ENCODE assay signal across 13 cellular contexts in the genomic region with DNA sequence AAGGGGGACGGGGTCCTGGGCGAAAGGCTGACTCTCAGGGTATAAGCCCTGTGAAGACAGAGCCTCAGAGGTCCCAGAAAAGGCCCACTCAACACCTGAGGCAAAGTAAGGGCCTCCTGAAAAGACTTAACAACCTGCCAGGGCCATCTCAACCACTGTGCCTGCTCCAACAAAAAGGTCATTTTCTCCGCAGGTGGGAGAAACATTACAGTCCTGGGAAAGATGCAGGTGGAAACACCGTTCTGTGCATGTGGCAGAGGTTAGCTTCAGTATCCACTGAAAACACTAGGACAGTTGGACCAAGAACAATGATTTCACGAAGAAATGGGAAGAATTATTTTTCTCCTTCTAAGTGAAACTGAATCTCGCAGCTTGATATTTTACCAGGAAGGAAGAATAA. TPM values are rescaled to one million over a fixed set of nuclear protein-coding genes. Genes with fewer than 3 reads are reported as not detected.
A peak's percentile ranks its signal among the peaks of the same experiment; 100 is the strongest.
DNase-seq lines count a peak whose midpoint lies in the region; ATAC-seq and TF ChIP-seq lines count a peak whose summit lies in the region.
"Had no signal": no experiment of that assay in that cellular context is flagged by ENCODE, and none has a peak within 500 bp of the region (broad histone marks: within the 10 kb centered on the region; RNA-seq: fewer than 3 reads in every experiment).

No MANE protein-coding gene starts in this region.

- no peak for DNase-seq in CD8-positive, alpha-beta T cell
- no peak for DNase-seq in activated naive CD8-positive, alpha-beta T cell treated with anti-CD3 and anti-CD28 coated beads, Interleukin-2, amount 10 ng/mL, durations not matched to agents 7 days and 5 days
- DNase-seq in naive thymus-derived CD8-positive, alpha-beta T cell, result no peak
- DNase-seq in prostate gland (ENCODE audit: low spot score) (no peak), DMS79 treated with DMSO at 0.1 percent for 48 hours (lab: John Stamatoyannopoulos, UW) (no peak), putamen (ENCODE audit: low spot score) (no peak)
- DNase-seq: erythroblast, NCI-H1436, OCI-M1, retina had no signal

- peak overlapping the region; percentile 73 for H3K4me3 Mint-ChIP-seq in CD8-positive, alpha-beta T cell
- peak overlapping the region; percentile 59 for H3K4me3 Mint-ChIP-seq in activated naive CD8-positive, alpha-beta T cell treated with anti-CD3 and anti-CD28 coated beads, Interleukin-2, amount 10 ng/mL, durations not matched to agents 7 days and 5 days
- peak overlapping the region; percentile 69 to 88 (median 81) for H3K4me3 Mint-ChIP-seq in naive thymus-derived CD8-positive, alpha-beta T cell

- no peak overlapping the region for H3K9ac ChIP-seq in Loucy (ENCODE audit: low read depth, low read length, poor library complexity, severe bottlenecking)

- peaks cover 100% of the 10 kb centered on the region for H3K79me2 ChIP-seq in Loucy (ENCODE audit: insufficient read depth, low read length)

- CTCF ChIA-PET in CD8-positive, alpha-beta T cell (lab: Charles Lee), result interaction anchor here (0.8 to 16.1 kb wide), 6 partner anchors 11 to 53 kb away, joined by 3 to 120 read pairs (median 6); no protein-coding TSS in a partner anchor

- TF ChIP-seq CTCF in CD8-positive, alpha-beta T cell (IDR thresholded peaks at IDR 0.05), result no peak
- no peak for TF ChIP-seq CTCF in Loucy (conservative IDR thresholded peaks at IDR 0.05; ENCODE audit: low read length)
- no peak for TF ChIP-seq CTCF in prostate gland (IDR thresholded peaks at IDR 0.05)

- H4K20me1 ChIP-seq in Loucy (ENCODE audit: insufficient read depth, low read length, poor library complexity, severe bottlenecking), result peaks cover 92% of the 10 kb centered on the region

- H3K4me3 ChIP-seq in CD8-positive, alpha-beta T cell (ENCODE audit: low read depth, low read length), result peak overlapping the region; percentile 42
- no peak overlapping the region for H3K4me3 ChIP-seq in Loucy (ENCODE audit: low read length, poor library complexity, severe bottlenecking)
- no peak overlapping the region for H3K4me3 ChIP-seq in prostate gland
- H3K4me3 ChIP-seq: cardiac muscle cell had no signal

- ATAC-seq in CD8-positive, alpha-beta T cell, result no peak
- ATAC-seq in activated naive CD8-positive, alpha-beta T cell treated with anti-CD3 and anti-CD28 coated beads, Interleukin-2, amount 10 ng/mL, durations not matched to agents 7 days and 5 days (ENCODE audit: low read depth), result no peak
- no peak for ATAC-seq in naive thymus-derived CD8-positive, alpha-beta T cell
- no peak for ATAC-seq in GM18873 (IDR thresholded peaks at IDR 0.05; ENCODE audit: low FRiP score, unreplicated experiment)

- no peaks in the 10 kb centered on the region for H3F3A ChIP-seq in Loucy (ENCODE audit: low read depth)

- peak overlapping the region; percentile 67 for H3K27ac ChIP-seq in CD8-positive, alpha-beta T cell (ENCODE audit: low read depth, low read length)
- no peak overlapping the region for H3K27ac ChIP-seq in prostate gland
- H3K27ac ChIP-seq: cardiac muscle cell had no signal

- peak overlapping the region; percentile 24 for H3K4me2 ChIP-seq in Loucy (ENCODE audit: low read depth, low read length, poor library complexity, severe bottlenecking)

- intact Hi-C loops in CD8-positive, alpha-beta T cell (cut with DNase I, micrococcal nuclease), result loop anchor here in 1 of 2 experiments (1.0 to 2.0 kb wide), 3 partner anchors 11 to 16 kb away; no protein-coding TSS in a partner anchor
- intact Hi-C loops in prostate gland (cut with DNase I), result no loop called here

- peaks cover 15% of the 10 kb centered on the region for H3K36me3 Mint-ChIP-seq in CD8-positive, alpha-beta T cell
- no peaks in the 10 kb centered on the region for H3K36me3 Mint-ChIP-seq in activated naive CD8-positive, alpha-beta T cell treated with anti-CD3 and anti-CD28 coated beads, Interleukin-2, amount 10 ng/mL, durations not matched to agents 7 days and 5 days
- H3K36me3 Mint-ChIP-seq in naive thymus-derived CD8-positive, alpha-beta T cell, result peaks cover 0 to 9% (median 0%) of the 10 kb centered on the region in 3 donors

- peaks cover 98% of the 10 kb centered on the region for H3K4me1 ChIP-seq in CD8-positive, alpha-beta T cell (ENCODE audit: insufficient read depth, low read length)
- peaks cover 76% of the 10 kb centered on the region for H3K4me1 ChIP-seq in Loucy (ENCODE audit: insufficient read depth, low read length, poor library complexity, severe bottlenecking)
- peaks cover 17% of the 10 kb centered on the region for H3K4me1 ChIP-seq in prostate gland (replicated peaks)

- WGBS in prostate gland, result 80% methylated on average over 6 of the region's 6 CpGs

- no peaks in the 10 kb centered on the region for H3K27me3 Mint-ChIP-seq in CD8-positive, alpha-beta T cell (ENCODE audit: low read depth)
- H3K27me3 Mint-ChIP-seq in activated naive CD8-positive, alpha-beta T cell treated with anti-CD3 and anti-CD28 coated beads, Interleukin-2, amount 10 ng/mL, durations not matched to agents 7 days and 5 days, result no peaks in the 10 kb centered on the region
- H3K27me3 Mint-ChIP-seq in naive thymus-derived CD8-positive, alpha-beta T cell, result no peaks in the 10 kb centered on the region

- H3K9me3 Mint-ChIP-seq in CD8-positive, alpha-beta T cell, result no peaks in the 10 kb centered on the region
- H3K9me3 Mint-ChIP-seq in activated naive CD8-positive, alpha-beta T cell treated with anti-CD3 and anti-CD28 coated beads, Interleukin-2, amount 10 ng/mL, durations not matched to agents 7 days and 5 days, result no peaks in the 10 kb centered on the region
- no peaks in the 10 kb centered on the region for H3K9me3 Mint-ChIP-seq in naive thymus-derived CD8-positive, alpha-beta T cell

- POLR2A ChIA-PET in CD8-positive, alpha-beta T cell (lab: Charles Lee), result interaction anchor here (1.0 to 2.2 kb wide), 8 partner anchors 8 to 51 kb away, joined by 3 to 8 read pairs (median 4); a partner anchor contains a TSS
- POLR2A ChIA-PET in activated naive CD8-positive, alpha-beta T cell treated with anti-CD3 and anti-CD28 coated beads, Interleukin-2, amount 10 ng/mL, durations not matched to agents 7 days and 5 days (lab: Charles Lee), result interaction anchor here (0.6 to 1.2 kb wide), 2 partner anchors 38 to 49 kb away, joined by 4 to 5 read pairs; no protein-coding TSS in a partner anchor
- POLR2A ChIA-PET in naive thymus-derived CD8-positive, alpha-beta T cell (lab: Charles Lee), result interaction anchor here (1.0 to 13.3 kb wide), 6 partner anchors 12 to 52 kb away, joined by 3 to 179 read pairs (median 3); a partner anchor contains a TSS

- H3K9me2 ChIP-seq in Loucy (replicated peaks; ENCODE audit: low read depth, low read length), result no peaks in the 10 kb centered on the region

- H3K4me1 Mint-ChIP-seq in CD8-positive, alpha-beta T cell (ENCODE audit: low read depth), result peaks cover 86% of the 10 kb centered on the region
- H3K4me1 Mint-ChIP-seq in activated naive CD8-positive, alpha-beta T cell treated with anti-CD3 and anti-CD28 coated beads, Interleukin-2, amount 10 ng/mL, durations not matched to agents 7 days and 5 days, result peaks cover 60% of the 10 kb centered on the region
- H3K4me1 Mint-ChIP-seq in naive thymus-derived CD8-positive, alpha-beta T cell, result peaks cover 44 to 98% (median 91%) of the 10 kb centered on the region in 4 donors

- no peak overlapping the region for H2AFZ ChIP-seq in Loucy (ENCODE audit: low read length)

- peak overlapping the region; percentile 93 for H3K27ac Mint-ChIP-seq in CD8-positive, alpha-beta T cell
- peak overlapping the region; percentile 77 for H3K27ac Mint-ChIP-seq in activated naive CD8-positive, alpha-beta T cell treated with anti-CD3 and anti-CD28 coated beads, Interleukin-2, amount 10 ng/mL, durations not matched to agents 7 days and 5 days
- peak overlapping the region; percentile 89 to 99 (median 94) for H3K27ac Mint-ChIP-seq in naive thymus-derived CD8-positive, alpha-beta T cell

- H3K9me3 ChIP-seq in CD8-positive, alpha-beta T cell (ENCODE audit: low read length), result no peaks in the 10 kb centered on the region
- H3K9me3 ChIP-seq in Loucy (ENCODE audit: insufficient read depth, low read depth, low read length) (no peaks in the 10 kb centered on the region), prostate gland (no peaks in the 10 kb centered on the region)

- H3K36me3 ChIP-seq in CD8-positive, alpha-beta T cell (ENCODE audit: insufficient read depth, low read length), result peaks cover under 1% of the 10 kb centered on the region
- H3K36me3 ChIP-seq in Loucy (ENCODE audit: insufficient read depth, low read length) (no peaks in the 10 kb centered on the region; the same call in 1 of the 2 replicates), prostate gland (no peaks in the 10 kb centered on the region)
- H3K36me3 ChIP-seq: cardiac muscle cell had no signal

- TF ChIP-seq POLR2A in prostate gland (IDR thresholded peaks at IDR 0.05), result no peak

- no peaks in the 10 kb centered on the region for H3K27me3 ChIP-seq in CD8-positive, alpha-beta T cell (ENCODE audit: insufficient read depth, low read length)
- no peaks in the 10 kb centered on the region for H3K27me3 ChIP-seq in Loucy (ENCODE audit: insufficient read depth, low read length, poor library complexity, severe bottlenecking)
- no peaks in the 10 kb centered on the region for H3K27me3 ChIP-seq in prostate gland (replicated peaks; ENCODE audit: insufficient read depth)

RNA-seq across cellular contexts. Expression of a gene that starts 50.9 kb away (rescaled TPM):
- total RNA-seq in CD8-positive, alpha-beta T cell, result 100 to 1,000 TPM; 266 to 273 TPM
- total RNA-seq in activated naive CD8-positive, alpha-beta T cell treated with anti-CD3 and anti-CD28 coated beads, Interleukin-2, amount 10 ng/mL, durations not matched to agents 7 days and 5 days, result 100 to 1,000 TPM; 206 to 209 TPM
- total RNA-seq in naive thymus-derived CD8-positive, alpha-beta T cell, result 100 to 1,000 TPM; 300 to 322 TPM
- polyA plus RNA-seq in naive thymus-derived CD8-positive, alpha-beta T cell, result 10 to 100 TPM; 23.4 to 41.9 (median 24.0) TPM
- 10 to 100 TPM; 32.5 to 54.4 TPM for total RNA-seq in prostate gland
